In genomic region chr12:104925501-104925900, GRCh38 we compare ENCODE assay signal across 20 cellular contexts. TPM values are rescaled to one million over a fixed set of nuclear protein-coding genes. Genes with fewer than 3 reads are reported as not detected.
DNase-seq lines count a peak whose midpoint lies in the region; ATAC-seq, FAIRE-seq and TF ChIP-seq lines count a peak whose summit lies in the region.
"Had no signal": no experiment of that assay in that cellular context is flagged by ENCODE, and none has a peak within 500 bp of the region (broad histone marks: within the 10 kb centered on the region; RNA-seq: fewer than 3 reads in every experiment).

No MANE protein-coding gene starts in this region.

- H3K4me3 ChIP-seq in transverse colon, result no peak overlapping the region
- H3K4me3 ChIP-seq: A549; BLaER1 treated with 17β-estradiol and CSF1 and Interleukin-3, amounts not matched to agents 10 nM and 100 nM had no signal

- peak overlapping the region; percentile 30 to 62 (median 46) for H3K27ac ChIP-seq in transverse colon
- H3K27ac ChIP-seq: 22Rv1; A549; BLaER1 treated with 17β-estradiol and CSF1 and Interleukin-3, amounts not matched to agents 10 nM and 100 nM; C4-2B had no signal

- no peak for TF ChIP-seq POLR2A in transverse colon (IDR thresholded peaks at IDR 0.05)

- no peaks in the 10 kb centered on the region for H3K27me3 ChIP-seq in transverse colon
- H3K27me3 ChIP-seq: BLaER1 treated with 17β-estradiol and CSF1 and Interleukin-3, amounts not matched to agents 10 nM and 100 nM had no signal

- WGBS in transverse colon (ENCODE audit: low coverage in 1 of 2), 2 donors, result 34 to 67% methylated on average over 6 to 7 of the region's 7 CpGs

- DNase-seq in left colon (no peak), transverse colon (no peak), NCI-H2029 (lab: John Stamatoyannopoulos, UW) (no peak), NOMO-1 treated with dmso at 0.1 percent for 144 hours (lab: John Stamatoyannopoulos, UW; ENCODE audit: unreplicated experiment) (no peak)
- DNase-seq: AML-193; Caco-2; Calu3; CD4-positive, alpha-beta T cell; CD8-positive, alpha-beta T cell; DMS79 treated with DMSO at 0.1 percent for 48 hours; GF-D8 had no signal

- peaks cover 0 to 17% (median 6%) of the 10 kb centered on the region in 4 donors for H3K4me1 ChIP-seq in transverse colon
- H3K4me1 ChIP-seq: Caco-2 had no signal

- FAIRE-seq in colon (lab: Jason Lieb, UNC), result peak; percentile 62
- FAIRE-seq: A549, D721Med, G401.6, GM12891, GM19239 had no signal

- in situ Hi-C loops in transverse colon (cut with MboI; ENCODE audit: low pct_ligation_motif_present in 1 of 4, low pct_unique_long_range_greater_than_20kb in 1 of 4, low sequenced_read_pairs in 3 of 4), result no loop called here

- TF ChIP-seq EP300 in transverse colon (IDR thresholded peaks at IDR 0.05; ENCODE audit: low read depth), result no peak

- H3K9me3 ChIP-seq in transverse colon, result peaks cover 12 to 16% of the 10 kb centered on the region in 2 donors

- intact Hi-C loops in left colon (cut with DNase I, micrococcal nuclease) (no loop called here), transverse colon (cut with DNase I; ENCODE audit: low total_unique reads) (no loop called here)

- ATAC-seq in left colon, result peak; percentile 97
- ATAC-seq: A549; CD8-positive, alpha-beta T cell had no signal

- no peaks in the 10 kb centered on the region for H3K36me3 ChIP-seq in transverse colon
- H3K36me3 ChIP-seq: BLaER1 treated with 17β-estradiol and CSF1 and Interleukin-3, amounts not matched to agents 10 nM and 100 nM had no signal

- TF ChIP-seq CTCF in transverse colon (IDR thresholded peaks at IDR 0.05), result no peak

RNA-seq across cellular contexts. Expression of gene SLC41A2, which starts 32.6 kb away (rescaled TPM):
- total RNA-seq in left colon (10 to 100 TPM; 91.5 to 99.9 TPM), transverse colon (100 to 1,000 TPM in 3 of 4 donors, 10 to 100 TPM in 1; 31.6 to 154 (median 129) TPM)
